ENCODE assay signal across 1 cellular context in genomic region chr2:23684540-23685176, GRCh38.
TF ChIP-seq lines count a peak whose summit lies in the region.

No MANE protein-coding gene starts in this region.

TF ChIP-seq in K562, 482 proteins besides CTCF, POLR2A, EP300 and RAD21 (continued from another document):
- no peak for TF ChIP-seq DIDO1 (tag; IDR thresholded peaks at IDR 0.05; ENCODE audit: low read depth)
- no peak for TF ChIP-seq FUS (optimal IDR thresholded peaks at IDR 0.05; ENCODE audit: low read depth, low read length)
- no peak for TF ChIP-seq DNMT1 (IDR thresholded peaks at IDR 0.05)
TF ChIP-seq in K562: peak in this region for 0.
